Comparison of ENCODE assay signal across 29 cellular contexts in genomic region chr19:33191501-33191900, GRCh38. TPM values are rescaled to one million over a fixed set of nuclear protein-coding genes. Genes with fewer than 3 reads are reported as not detected.
"Had no signal": no experiment of that assay in that cellular context is flagged by ENCODE, and none has a peak within 500 bp of the region (broad histone marks: within the 10 kb centered on the region; RNA-seq: fewer than 3 reads in every experiment).

No MANE protein-coding gene starts in this region.

- H3K4me3 ChIP-seq: breast epithelium, heart left ventricle, lung, ovary, psoas muscle, right atrium auricular region, transverse colon had no signal

- ATAC-seq: activated CD4-positive, alpha-beta T cell treated with anti-CD3 and anti-CD28 coated beads for 36 hours; heart left ventricle; left lobe of liver; psoas muscle; stimulated activated memory B cell treated with anti-CD40 and anti-IgM and Interleukin-4, amounts not matched to agents 10 μg/mL and 1 μg/mL and 100 μg/mL, for 72 hours had no signal

- H3K4me1 Mint-ChIP-seq: activated naive CD8-positive, alpha-beta T cell treated with anti-CD3 and anti-CD28 coated beads for 36 hours; stimulated activated memory B cell treated with anti-CD40 and anti-IgM and Interleukin-4, amounts not matched to agents 10 μg/mL and 1 μg/mL and 100 μg/mL, for 72 hours had no signal

- H3K36me3 ChIP-seq: breast epithelium, heart left ventricle, ovary, right atrium auricular region, transverse colon had no signal

- H3K27ac Mint-ChIP-seq: activated B cell treated with CpG ODN at 0.5 μM for 24 hours; activated CD4-positive, alpha-beta T cell treated with anti-CD3 and anti-CD28 coated beads for 36 hours; activated naive CD8-positive, alpha-beta T cell treated with anti-CD3 and anti-CD28 coated beads for 36 hours; activated T-cell treated with anti-CD3 and anti-CD28 coated beads, Interleukin-2, amount 50 U/mL, for 24 hours; activated T-helper 2 cell treated with anti-CD3 and anti-CD28 coated beads, Interferon-gamma antibody, Interleukin-2, Interleukin-4, amounts not matched to agents 10 μg/mL and 5 μg/mL and 100 μg/mL, durations not matched to agents 14 hours and 24 hours and 36 hours; naive B cell; stimulated activated memory B cell treated with anti-CD40 and anti-IgM and Interleukin-4, amounts not matched to agents 10 μg/mL and 1 μg/mL and 100 μg/mL, for 72 hours; T-helper 1 cell treated with Interleukin-12 subunit alpha and Interleukin-12 subunit beta and Interleukin-4 antibody, amounts not matched to agents 30 μg/mL and 1 μg/mL, for 36 hours had no signal

- H3K27ac ChIP-seq: breast epithelium, heart left ventricle, ovary, psoas muscle, right atrium auricular region, transverse colon had no signal

- DNase-seq: activated B cell treated with CpG ODN at 0.5 μM for 24 hours; activated CD4-positive, alpha-beta T cell treated with anti-CD3 and anti-CD28 coated beads for 36 hours; activated CD4-positive, alpha-beta T cell treated with anti-CD3 and anti-CD28 coated beads, Interleukin-2, amount 50 U/mL, for 4 hours; activated CD8-positive, alpha-beta memory T cell treated with anti-CD3 and anti-CD28 coated beads for 24 hours; activated CD8-positive, alpha-beta memory T cell treated with anti-CD3 and anti-CD28 coated beads, Interleukin-2, amount 50 U/mL, for 4 hours; activated naive CD4-positive, alpha-beta T cell treated with Interleukin-2 at 50 U/mL for 16 hours; activated naive CD8-positive, alpha-beta T cell treated with anti-CD3 and anti-CD28 coated beads for 36 hours; activated T-cell treated with anti-CD3 and anti-CD28 coated beads, Interleukin-2, amount 50 U/mL, for 24 hours; cerebellar nuclear complex; cortex of kidney; naive B cell; stimulated activated CD4-positive, alpha-beta T cell treated with anti-CD3 and anti-CD28 coated beads, Interleukin-1b, Interleukin-23, amount 100 ng/mL, for 48 hours; transverse colon had no signal

- H3K4me3 Mint-ChIP-seq: activated B cell treated with CpG ODN at 0.5 μM for 24 hours; activated CD4-positive, alpha-beta T cell treated with anti-CD3 and anti-CD28 coated beads for 36 hours; activated naive CD8-positive, alpha-beta T cell treated with anti-CD3 and anti-CD28 coated beads for 36 hours; activated T-cell treated with anti-CD3 and anti-CD28 coated beads, Interleukin-2, amount 50 U/mL, for 24 hours; stimulated activated memory B cell treated with anti-CD40 and anti-IgM and Interleukin-4, amounts not matched to agents 10 μg/mL and 1 μg/mL and 100 μg/mL, for 72 hours; T-helper 1 cell treated with Interleukin-12 subunit alpha and Interleukin-12 subunit beta and Interleukin-4 antibody, amounts not matched to agents 30 μg/mL and 1 μg/mL, for 36 hours had no signal

- H3K36me3 Mint-ChIP-seq: activated naive CD8-positive, alpha-beta T cell treated with anti-CD3 and anti-CD28 coated beads for 36 hours; naive B cell; stimulated activated memory B cell treated with anti-CD40 and anti-IgM and Interleukin-4, amounts not matched to agents 10 μg/mL and 1 μg/mL and 100 μg/mL, for 72 hours had no signal

- H3K27me3 ChIP-seq: breast epithelium, ovary, right atrium auricular region had no signal

- H3K9me3 ChIP-seq: breast epithelium, heart left ventricle, ovary, psoas muscle, right atrium auricular region, transverse colon had no signal

- H3K9me3 Mint-ChIP-seq: activated B cell treated with CpG ODN at 0.5 μM for 24 hours; activated naive CD8-positive, alpha-beta T cell treated with anti-CD3 and anti-CD28 coated beads for 36 hours; activated T-cell treated with anti-CD3 and anti-CD28 coated beads, Interleukin-2, amount 50 U/mL, for 24 hours; activated T-helper 2 cell treated with anti-CD3 and anti-CD28 coated beads, Interferon-gamma antibody, Interleukin-2, Interleukin-4, amounts not matched to agents 10 μg/mL and 5 μg/mL and 100 μg/mL, durations not matched to agents 14 hours and 24 hours and 36 hours; naive B cell; stimulated activated memory B cell treated with anti-CD40 and anti-IgM and Interleukin-4, amounts not matched to agents 10 μg/mL and 1 μg/mL and 100 μg/mL, for 72 hours; T-helper 1 cell treated with Interleukin-12 subunit alpha and Interleukin-12 subunit beta and Interleukin-4 antibody, amounts not matched to agents 30 μg/mL and 1 μg/mL, for 36 hours had no signal

RNA-seq across cellular contexts. Expression of gene LRP3, which starts 2.6 kb away (rescaled TPM):
- total RNA-seq: activated B cell treated with CpG ODN at 0.5 μM for 24 hours had no signal

RNA-seq across cellular contexts. Expression of gene SLC7A10, which starts 34.1 kb away (rescaled TPM):
- total RNA-seq: activated B cell treated with CpG ODN at 0.5 μM for 24 hours; activated CD4-positive, alpha-beta T cell treated with anti-CD3 and anti-CD28 coated beads for 36 hours; activated naive CD8-positive, alpha-beta T cell treated with anti-CD3 and anti-CD28 coated beads for 36 hours; activated T-helper 2 cell treated with anti-CD3 and anti-CD28 coated beads, Interferon-gamma antibody, Interleukin-2, Interleukin-4, amounts not matched to agents 10 μg/mL and 5 μg/mL and 100 μg/mL, durations not matched to agents 14 hours and 24 hours and 36 hours; epithelial cell of proximal tubule; fibroblast of villous mesenchyme; left lobe of liver; mucosa of gallbladder; ovary had no signal

RNA-seq across cellular contexts. Expression of gene WDR88, which starts 59.6 kb away (rescaled TPM):
- total RNA-seq: activated T-helper 2 cell treated with anti-CD3 and anti-CD28 coated beads, Interferon-gamma antibody, Interleukin-2, Interleukin-4, amounts not matched to agents 10 μg/mL and 5 μg/mL and 100 μg/mL, durations not matched to agents 14 hours and 24 hours and 36 hours; breast epithelium; epithelial cell of proximal tubule; fibroblast of villous mesenchyme; left lobe of liver; lung; mesenteric fat pad; mucosa of gallbladder; psoas muscle; right atrium auricular region; skeletal muscle tissue; temporal lobe; transverse colon had no signal
